ENCODE assay signal across 20 cellular contexts in the genomic region with DNA sequence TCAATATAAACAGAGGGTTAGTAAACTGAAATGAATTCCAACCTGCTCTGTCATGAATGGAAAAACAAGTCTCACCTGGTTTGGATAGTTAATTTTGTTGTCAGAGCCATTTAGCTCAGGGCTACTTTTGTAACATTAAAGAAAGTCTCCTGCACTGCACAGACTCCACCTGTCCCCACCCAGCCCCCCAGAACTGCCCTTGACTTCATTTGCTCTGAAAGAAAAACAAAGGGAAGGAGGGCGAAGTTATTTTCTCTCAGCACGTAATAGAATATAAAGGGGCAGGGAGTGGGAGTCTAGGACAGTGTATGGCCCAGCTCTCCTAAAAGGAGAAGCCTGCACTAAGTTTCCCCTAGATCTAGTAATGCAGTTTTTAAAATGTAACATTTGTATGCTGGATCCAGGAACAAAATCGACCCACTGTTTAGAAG. TPM values are rescaled to one million over a fixed set of nuclear protein-coding genes. Genes with fewer than 3 reads are reported as not detected.
DNase-seq lines count a peak whose midpoint lies in the region; ATAC-seq and TF ChIP-seq lines count a peak whose summit lies in the region.
"Had no signal": no experiment of that assay in that cellular context is flagged by ENCODE, and none has a peak within 500 bp of the region (broad histone marks: within the 10 kb centered on the region; RNA-seq: fewer than 3 reads in every experiment).

No MANE protein-coding gene starts in this region.

- BruUV-seq in Caco-2 (replicated peaks; lab: Mats Ljungman, UMichigan) = no TSS peak

- peaks cover 24% of the 10 kb centered on the region for H3K4me1 Mint-ChIP-seq in Caco-2 (ENCODE audit: low read depth, unreplicated experiment)

- no peak for TF ChIP-seq CTCF in Caco-2 (IDR thresholded peaks at IDR 0.05; ENCODE audit: insufficient read depth in 1 of 2, low read depth in 1 of 2, low read length in 1 of 2, severe bottlenecking in 1 of 2, unreplicated experiment in 1 of 2)
- no peak for TF ChIP-seq CTCF in neutrophil (IDR thresholded peaks at IDR 0.05)

- no peak for DNase-seq in Caco-2
- DNase-seq in NCI-H69 (lab: John Stamatoyannopoulos, UW) = peak; percentile 2
- DNase-seq in T-helper 1 cell = no peak
- DNase-seq in GM03348 (ENCODE audit: low spot score) = no peak
- no peak for DNase-seq in AG08396 (ENCODE audit: low spot score)
- DNase-seq: activated CD4-positive, alpha-beta T cell treated with anti-CD3 and anti-CD28 coated beads for 48 hours; CD4-positive, alpha-beta T cell; KG1; NCI-H1092; NCI-H2081 treated with DMSO at 0.1 percent for 48 hours; NCI-H510A; small intestine; stimulated activated CD4-positive, alpha-beta T cell treated with anti-CD3 and anti-CD28 coated beads, Interleukin-2, amount 100 ng/mL, for 48 hours; stimulated activated naive CD4-positive, alpha-beta T cell treated with Interleukin-2 at 50 U/mL for 16 hours had no signal

- POLR2A ChIA-PET in Caco-2 (lab: Charles Lee) = interaction anchor here (1.0 kb wide), 1 partner anchor 10 kb away, joined by 3 read pairs; no protein-coding TSS in a partner anchor

- no peak overlapping the region for H3K4me3 ChIP-seq in Caco-2 (ENCODE audit: low read depth, low read length)
- peak overlapping the region in 1 of 2 experiments; percentile 0 for H3K4me3 ChIP-seq in neutrophil (ENCODE audit: low read depth in 1 of 2, low read length in 1 of 2)
- H3K4me3 ChIP-seq: tibial nerve had no signal

- intact Hi-C loops in Caco-2 (cut with micrococcal nuclease; ENCODE audit: unreplicated experiment) = loop anchor here (1.0 to 2.0 kb wide), 3 partner anchors 10 to 97 kb away; a partner anchor contains a TSS

- H3K27me3 ChIP-seq in Caco-2 (replicated peaks; ENCODE audit: control insufficient read depth, insufficient read depth, low read length) = no peaks in the 10 kb centered on the region
- peaks cover 6% of the 10 kb centered on the region for H3K27me3 ChIP-seq in neutrophil
- H3K27me3 ChIP-seq: tibial nerve had no signal

- H3K27me3 Mint-ChIP-seq in Caco-2 (ENCODE audit: insufficient read depth, unreplicated experiment) = no peaks in the 10 kb centered on the region

- no peaks in the 10 kb centered on the region for H3K36me3 ChIP-seq in Caco-2 (ENCODE audit: control insufficient read depth, insufficient read depth, low read length)
- no peaks in the 10 kb centered on the region for H3K36me3 ChIP-seq in neutrophil
- H3K36me3 ChIP-seq: tibial nerve had no signal

- H3K36me3 Mint-ChIP-seq in Caco-2 (ENCODE audit: insufficient read depth, unreplicated experiment) = no peaks in the 10 kb centered on the region
- H3K36me3 Mint-ChIP-seq: activated naive CD4-positive, alpha-beta T cell treated with anti-CD3 and anti-CD28 coated beads, Interleukin-2, amount 50 U/mL, for 72 hours had no signal

- H3K9me3 ChIP-seq in Caco-2 = no peaks in the 10 kb centered on the region
- no peaks in the 10 kb centered on the region for H3K9me3 ChIP-seq in neutrophil
- H3K9me3 ChIP-seq: tibial nerve had no signal

- peak overlapping the region; percentile 34 for H3K4me3 Mint-ChIP-seq in Caco-2 (ENCODE audit: unreplicated experiment)
- H3K4me3 Mint-ChIP-seq: activated T-helper 1 cell treated with anti-CD3 and anti-CD28 coated beads, Interleukin-12 subunit alpha, Interleukin-12 subunit beta, Interleukin-2, Interleukin-4 antibody, amounts not matched to agents 30 ng/mL and 10 ng/mL and 1 ng/mL, durations not matched to agents 14 hours and 24 hours and 36 hours; CD4-positive, alpha-beta T cell had no signal

- H3K4me1 ChIP-seq in Caco-2 (peaks cover 23% of the 10 kb centered on the region), neutrophil (ENCODE audit: control insufficient read depth in 1 of 2, insufficient read depth in 1 of 2, low read depth in 1 of 2, low read length in 1 of 2) (peaks cover 37 to 45% of the 10 kb centered on the region in 2 experiments)
- H3K4me1 ChIP-seq: tibial nerve had no signal

- no peaks in the 10 kb centered on the region for H3K9me3 Mint-ChIP-seq in Caco-2 (ENCODE audit: unreplicated experiment)
- H3K9me3 Mint-ChIP-seq: activated naive CD4-positive, alpha-beta T cell treated with anti-CD3 and anti-CD28 coated beads, Interleukin-2, amount 50 U/mL, for 72 hours; activated T-helper 1 cell treated with anti-CD3 and anti-CD28 coated beads, Interleukin-12 subunit alpha, Interleukin-12 subunit beta, Interleukin-2, Interleukin-4 antibody, amounts not matched to agents 30 ng/mL and 10 ng/mL and 1 ng/mL, durations not matched to agents 14 hours and 24 hours and 36 hours; CD4-positive, alpha-beta T cell had no signal

- peak overlapping the region; percentile 71 for H3K27ac ChIP-seq in neutrophil
- H3K27ac ChIP-seq: tibial nerve had no signal

- CTCF ChIA-PET in Caco-2 (lab: Charles Lee) = interaction anchor here (0.7 to 1.7 kb wide), 2 partner anchors 10 to 63 kb away, joined by 6 to 8 read pairs; no protein-coding TSS in a partner anchor

- ATAC-seq in esophagus mucosa (peak; percentile 63), HG03469 (IDR thresholded peaks at IDR 0.05; ENCODE audit: unreplicated experiment) (no peak)
- ATAC-seq: activated naive CD4-positive, alpha-beta T cell treated with anti-CD3 and anti-CD28 coated beads, Interleukin-2, amount 50 U/mL, for 72 hours had no signal

- peak overlapping the region; percentile 86 for H3K27ac Mint-ChIP-seq in Caco-2 (ENCODE audit: unreplicated experiment)
- H3K27ac Mint-ChIP-seq: activated naive CD4-positive, alpha-beta T cell treated with anti-CD3 and anti-CD28 coated beads, Interleukin-2, amount 50 U/mL, for 72 hours; activated T-helper 1 cell treated with anti-CD3 and anti-CD28 coated beads, Interleukin-12 subunit alpha, Interleukin-12 subunit beta, Interleukin-2, Interleukin-4 antibody, amounts not matched to agents 30 ng/mL and 10 ng/mL and 1 ng/mL, durations not matched to agents 14 hours and 24 hours and 36 hours; CD4-positive, alpha-beta T cell had no signal

RNA-seq across cellular contexts. Expression of a gene that starts 54.2 kb away (rescaled TPM):
- total RNA-seq in Caco-2 (2022) (181 and 185 TPM in 2 replicates), esophagus mucosa (125 TPM)
